In the genomic region with DNA sequence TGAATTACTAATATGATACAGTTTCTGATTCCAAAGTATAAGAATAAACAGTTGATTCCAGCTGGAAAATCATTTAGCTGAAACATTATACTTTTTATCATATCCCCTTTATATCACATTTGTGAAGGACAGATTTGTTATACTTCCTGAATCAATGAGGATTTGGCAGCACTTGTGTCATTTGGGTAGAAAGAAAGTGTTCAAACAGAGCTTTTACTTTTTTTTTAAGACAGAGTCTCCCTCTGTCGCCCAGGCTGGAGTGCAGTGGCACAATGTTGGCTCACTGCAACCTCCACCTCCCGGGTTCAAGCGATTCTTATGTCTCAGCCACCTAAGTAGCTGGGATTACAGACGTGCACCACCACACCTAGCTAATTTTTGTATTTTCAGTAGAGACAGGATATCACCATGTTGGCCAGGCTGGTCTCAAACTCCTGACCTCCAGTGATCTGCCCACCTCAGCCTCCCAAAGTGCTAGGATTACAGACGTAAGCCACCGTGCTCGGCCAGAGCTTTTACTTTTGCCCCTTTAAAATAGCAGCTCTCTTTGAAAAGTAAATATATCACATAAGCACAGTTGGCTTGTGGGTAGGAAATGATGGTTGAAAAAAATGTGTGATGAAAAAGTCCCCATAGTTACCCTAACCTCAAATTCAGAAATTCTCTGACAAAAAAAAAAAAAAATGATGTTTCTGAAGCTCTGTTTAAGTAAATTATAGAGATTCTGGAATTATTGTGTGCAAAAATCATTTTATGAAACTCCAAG, we compare ENCODE assay signal across 24 cellular contexts.
"Had no signal": no experiment of that assay in that cellular context is flagged by ENCODE, and none has a peak within 500 bp of the region (broad histone marks: within the 10 kb centered on the region; RNA-seq: fewer than 3 reads in every experiment).

No MANE protein-coding gene starts in this region.

- H3K36me3 Mint-ChIP-seq: memory B cell; stimulated activated memory B cell treated with anti-CD40 and anti-IgM and Interleukin-4, amounts not matched to agents 10 μg/mL and 1 μg/mL and 100 μg/mL, for 72 hours had no signal

- H3K4me3 Mint-ChIP-seq: dendritic cell treated with granulocyte-macrophage colony-stimulating factor and Interleukin-4, amounts not matched to agents 40 ng/mL and 50 ng/mL, for 4 days; memory B cell; nephron; neural progenitor cell; stimulated activated memory B cell treated with anti-CD40 and anti-IgM and Interleukin-4, amounts not matched to agents 10 μg/mL and 1 μg/mL and 100 μg/mL, for 72 hours had no signal

- H3K4me3 ChIP-seq: colonic mucosa, esophagus muscularis mucosa, heart right ventricle, lung, neural progenitor cell, prostate gland, right atrium auricular region, sigmoid colon, testis, tibial nerve, upper lobe of left lung had no signal

- H3K27me3 ChIP-seq: colonic mucosa, esophagus muscularis mucosa, foreskin keratinocyte, heart right ventricle, neural progenitor cell, right atrium auricular region, sigmoid colon, testis, tibial nerve, upper lobe of left lung had no signal

- DNase-seq: cerebellar nuclear complex; colonic mucosa; effector memory CD4-positive, alpha-beta T cell; foreskin keratinocyte; glutamatergic neuron; heart right ventricle; hypothalamus; sigmoid colon; stimulated activated CD4-positive, alpha-beta T cell treated with anti-CD3 and anti-CD28 coated beads, Interleukin-2, amount 100 ng/mL, for 24 hours; stimulated activated CD4-positive, alpha-beta T cell treated with anti-CD3 and anti-CD28 coated beads, Interleukin-4, amount 100 ng/mL, for 4 hours; stimulated activated naive CD8-positive, alpha-beta T cell treated with anti-CD3 and anti-CD28 coated beads, Interleukin-15, Interleukin-2, amounts not matched to agents 100 U/mL and 50 U/mL, for 24 hours; substantia nigra; testis; upper lobe of left lung had no signal

- H3K4me1 Mint-ChIP-seq: memory B cell; nephron; stimulated activated memory B cell treated with anti-CD40 and anti-IgM and Interleukin-4, amounts not matched to agents 10 μg/mL and 1 μg/mL and 100 μg/mL, for 72 hours had no signal

- H3K27ac Mint-ChIP-seq: dendritic cell treated with granulocyte-macrophage colony-stimulating factor and Interleukin-4, amounts not matched to agents 40 ng/mL and 50 ng/mL, for 4 days; memory B cell; nephron; neural progenitor cell; stimulated activated memory B cell treated with anti-CD40 and anti-IgM and Interleukin-4, amounts not matched to agents 10 μg/mL and 1 μg/mL and 100 μg/mL, for 72 hours had no signal

- H3K27ac ChIP-seq: colonic mucosa, foreskin keratinocyte, heart right ventricle, neural progenitor cell, prostate gland, right atrium auricular region, sigmoid colon, testis, tibial nerve, upper lobe of left lung had no signal

- H3K4me1 ChIP-seq: colonic mucosa, foreskin keratinocyte, prostate gland, testis, upper lobe of left lung had no signal

- H3K9me3 ChIP-seq: colonic mucosa, esophagus muscularis mucosa, heart right ventricle, prostate gland, right atrium auricular region, sigmoid colon, testis, tibial nerve, upper lobe of left lung had no signal

- H3K27me3 Mint-ChIP-seq: dendritic cell treated with granulocyte-macrophage colony-stimulating factor and Interleukin-4, amounts not matched to agents 40 ng/mL and 50 ng/mL, for 4 days had no signal

- H3K9me3 Mint-ChIP-seq: dendritic cell treated with granulocyte-macrophage colony-stimulating factor and Interleukin-4, amounts not matched to agents 40 ng/mL and 50 ng/mL, for 4 days; memory B cell; nephron; neural progenitor cell; stimulated activated memory B cell treated with anti-CD40 and anti-IgM and Interleukin-4, amounts not matched to agents 10 μg/mL and 1 μg/mL and 100 μg/mL, for 72 hours had no signal

- ATAC-seq: foreskin keratinocyte; heart right ventricle; stimulated activated memory B cell treated with anti-CD40 and anti-IgM and Interleukin-4, amounts not matched to agents 10 μg/mL and 1 μg/mL and 100 μg/mL, for 72 hours; stimulated activated naive CD8-positive, alpha-beta T cell treated with anti-CD3 and anti-CD28 coated beads, Interleukin-15, Interleukin-2, amounts not matched to agents 100 U/mL and 50 U/mL, for 24 hours had no signal

- H3K36me3 ChIP-seq: colonic mucosa, esophagus muscularis mucosa, heart right ventricle, neural progenitor cell, prostate gland, sigmoid colon, tibial nerve, upper lobe of left lung had no signal
